In the genomic region with DNA sequence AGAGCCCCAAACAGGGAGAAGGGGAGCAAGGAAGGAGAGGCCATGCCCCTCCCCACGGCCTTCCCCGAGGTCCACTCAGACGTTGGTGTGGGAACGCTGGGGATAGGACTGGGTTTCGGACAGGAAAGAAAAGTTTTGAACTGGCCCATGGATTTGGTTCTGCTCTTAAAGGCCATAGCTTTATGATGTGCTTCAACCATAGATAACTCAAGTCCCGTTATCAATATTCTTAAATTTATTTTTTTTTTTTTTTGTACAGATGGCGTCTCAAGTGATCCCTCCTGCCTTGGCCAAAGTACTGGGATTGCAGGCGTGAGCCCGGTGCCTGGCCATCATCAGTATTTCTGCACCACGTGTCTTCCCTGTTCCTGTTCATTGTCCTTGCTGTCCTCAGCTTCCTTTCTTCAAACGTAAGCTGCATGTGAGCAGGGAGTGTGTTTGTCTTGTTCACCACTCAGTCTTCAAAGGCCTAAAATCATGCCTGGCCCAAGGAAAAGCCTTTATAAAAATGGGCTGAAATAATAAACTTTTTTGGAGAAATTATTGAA, we compare ENCODE assay signal across 1 cellular context.
TF ChIP-seq lines count a peak whose summit lies in the region.

No MANE protein-coding gene starts in this region.

TF ChIP-seq in H1, 55 proteins besides CTCF, POLR2A, EP300 and RAD21:
- TF ChIP-seq SP2 (IDR thresholded peaks at IDR 0.05; ENCODE audit: low read length) (no peak), KDM5A (IDR thresholded peaks at IDR 0.05; ENCODE audit: low read length) (no peak), SP4 (IDR thresholded peaks at IDR 0.05; ENCODE audit: low read length) (no peak), MAFK (IDR thresholded peaks at IDR 0.05; ENCODE audit: low read depth, low read length) (no peak), TEAD4 (IDR thresholded peaks at IDR 0.05; ENCODE audit: low read depth, low read length) (no peak), SUZ12 (IDR thresholded peaks at IDR 0.05; ENCODE audit: low read length) (no peak), ASH2L (IDR thresholded peaks at IDR 0.05; ENCODE audit: low read length) (no peak), CREB1 (IDR thresholded peaks at IDR 0.05) (no peak), YY1 (IDR thresholded peaks at IDR 0.05; ENCODE audit: low read depth, low read length) (no peak), JUND (IDR thresholded peaks at IDR 0.05; ENCODE audit: low read length) (no peak), GTF2F1 (IDR thresholded peaks at IDR 0.05; ENCODE audit: borderline replicate concordance, low read depth, low read length) (no peak), HDAC6 (IDR thresholded peaks at IDR 0.05; ENCODE audit: low read depth, low read length) (no peak), CHD1 (IDR thresholded peaks at IDR 0.05; ENCODE audit: low read depth, low read length) (no peak), NANOG (IDR thresholded peaks at IDR 0.05; ENCODE audit: insufficient read depth, low read depth, low read length, poor library complexity, severe bottlenecking) (no peak), RXRA (IDR thresholded peaks at IDR 0.05; ENCODE audit: insufficient read depth, low read depth, low read length) (no peak), KDM1A (IDR thresholded peaks at IDR 0.05; ENCODE audit: borderline replicate concordance, low read length) (no peak), SAP30 (IDR thresholded peaks at IDR 0.05; ENCODE audit: insufficient read depth, insufficient replicate concordance, low read length) (no peak), CBX8 (IDR thresholded peaks at IDR 0.05; ENCODE audit: borderline replicate concordance, low read depth, low read length) (no peak)
TF ChIP-seq in H1: peak in this region for 0.
